ENCODE assay signal across 11 cellular contexts in the genomic region with DNA sequence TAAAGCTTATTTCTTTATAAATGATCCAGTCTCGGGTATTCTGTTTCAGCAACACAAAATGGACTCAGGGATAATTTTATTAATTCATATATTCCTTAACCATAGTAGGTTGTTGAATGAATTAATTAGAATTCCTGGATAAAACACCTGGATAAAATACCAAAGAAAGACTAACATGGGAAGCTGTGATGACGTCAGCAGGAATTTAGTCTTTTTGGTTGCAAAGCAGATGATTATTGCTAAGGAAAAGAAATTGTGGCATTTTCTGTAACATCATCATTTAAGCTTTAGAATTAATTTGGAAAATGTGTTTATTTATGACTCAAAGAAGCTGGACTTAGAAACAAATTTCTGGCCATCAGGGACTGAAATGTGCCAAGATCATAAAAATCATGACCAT.
"Had no signal": no experiment of that assay in that cellular context is flagged by ENCODE, and none has a peak within 500 bp of the region (broad histone marks: within the 10 kb centered on the region; RNA-seq: fewer than 3 reads in every experiment).

No MANE protein-coding gene starts in this region.

- H2AFZ ChIP-seq: GM23248, GM23338 had no signal

- FAIRE-seq: H1, H54 had no signal

- H3K9me3 Mint-ChIP-seq: HFFc6 had no signal

- ATAC-seq: GM23338, HCT116 had no signal

- H3K9ac ChIP-seq: GM23248 had no signal

- H3K4me3 Mint-ChIP-seq: GM23338, H9, HFFc6 had no signal

- H3K4me1 ChIP-seq: HAP-1 had no signal

- H3K4me2 ChIP-seq: GM23338 had no signal

- H3K4me3 ChIP-seq: GM23248, GM23338, HAP-1 had no signal

- H3K36me3 ChIP-seq: HAP-1 had no signal

- H3K27ac ChIP-seq: GM23248 had no signal

- H3K27ac Mint-ChIP-seq: GM23338, H9, HFFc6 had no signal

- H3K9me3 ChIP-seq: HAP-1 had no signal

- H3K4me1 Mint-ChIP-seq: GM23338 had no signal

- DNase-seq: GM23248, GOT3, H7, H9, HCEC 1CT, HFFc6 had no signal
